In the genomic region with DNA sequence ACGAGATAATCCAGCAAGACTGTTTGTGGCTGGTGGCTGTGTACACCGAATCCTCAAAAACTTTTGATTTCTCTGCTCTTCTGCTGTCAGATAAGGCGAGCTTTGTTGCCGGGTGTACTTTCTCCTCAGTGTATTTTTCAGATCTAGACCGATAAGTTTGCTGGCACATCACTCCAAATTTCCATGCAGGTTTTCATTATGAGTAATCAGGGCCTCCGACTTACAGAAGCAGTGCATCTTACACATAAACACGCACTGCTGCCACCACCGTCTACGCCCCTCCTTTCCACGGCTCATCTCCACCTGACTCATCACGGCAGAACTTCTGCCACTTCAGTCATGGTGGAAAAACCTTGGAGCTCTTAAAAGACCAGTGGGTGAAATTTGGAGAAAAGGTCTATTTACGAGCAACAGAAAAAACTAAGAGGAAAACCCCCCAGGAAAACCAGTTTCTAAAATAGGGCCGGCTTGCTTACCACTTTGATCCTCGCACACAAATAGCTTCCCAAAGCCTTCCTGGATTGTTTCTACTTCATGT, we compare ENCODE assay signal across 9 cellular contexts. TPM values are rescaled to one million over a fixed set of nuclear protein-coding genes. Genes with fewer than 3 reads are reported as not detected.
DNase-seq lines count a peak whose midpoint lies in the region; ATAC-seq, FAIRE-seq and TF ChIP-seq lines count a peak whose summit lies in the region.
"Had no signal": no experiment of that assay in that cellular context is flagged by ENCODE, and none has a peak within 500 bp of the region (broad histone marks: within the 10 kb centered on the region; RNA-seq: fewer than 3 reads in every experiment).

No MANE protein-coding gene starts in this region.

- H3K36me3 Mint-ChIP-seq in endodermal cell (ENCODE audit: low read depth) = peaks cover 56% of the 10 kb centered on the region

- H3K36me3 ChIP-seq in hepatocyte (replicated peaks; ENCODE audit: insufficient read depth, low read depth) = no peaks in the 10 kb centered on the region
- peaks cover 4% of the 10 kb centered on the region for H3K36me3 ChIP-seq in H7 (replicated peaks; ENCODE audit: control insufficient read depth, insufficient read depth, low read length)
- peaks cover 69% of the 10 kb centered on the region for H3K36me3 ChIP-seq in endodermal cell (ENCODE audit: control insufficient read depth, insufficient read depth, low read length)

- peak; percentile 90 for FAIRE-seq in GM19239 (lab: Jason Lieb, UNC)

- no peaks in the 10 kb centered on the region for H3K27me3 Mint-ChIP-seq in endodermal cell (ENCODE audit: insufficient read depth)

- no peak overlapping the region for H3K9ac ChIP-seq in endodermal cell (ENCODE audit: extremely low read depth, low read length, poor library complexity, severe bottlenecking)

- no peaks in the 10 kb centered on the region for H3K9me3 ChIP-seq in hepatocyte (ENCODE audit: low read depth)
- peaks cover 15% of the 10 kb centered on the region for H3K9me3 ChIP-seq in endodermal cell (ENCODE audit: control insufficient read depth, low read length)
- H3K9me3 ChIP-seq: thoracic aorta had no signal

- no peak overlapping the region for H3K4me3 ChIP-seq in hepatocyte
- no peak overlapping the region for H3K4me3 ChIP-seq in H7 (ENCODE audit: insufficient read depth, low read depth, low read length)
- no peak overlapping the region for H3K4me3 ChIP-seq in endodermal cell (ENCODE audit: low read length)
- H3K4me3 ChIP-seq: thoracic aorta had no signal

- H3K79me2 ChIP-seq in hepatocyte = peaks cover 64% of the 10 kb centered on the region

- WGBS in hepatocyte (ENCODE audit: low lambda C conversion rate, missing lambda C conversion rate) = 91% methylated on average over 14 of the region's 14 CpGs
- 93 to 96% methylated on average over 12 to 14 of the region's 14 CpGs for WGBS in endodermal cell (ENCODE audit: insufficient coverage in 1 of 2, insufficient read length in 1 of 2), 2 experiments

- no peaks in the 10 kb centered on the region for H3K27me3 ChIP-seq in hepatocyte
- no peaks in the 10 kb centered on the region for H3K27me3 ChIP-seq in H7 (ENCODE audit: control insufficient read depth, insufficient read depth, low read length)
- H3K27me3 ChIP-seq in endodermal cell (ENCODE audit: control insufficient read depth, insufficient read depth, low read length, poor library complexity, severe bottlenecking) = no peaks in the 10 kb centered on the region

- no peak overlapping the region for H3K4me3 Mint-ChIP-seq in endodermal cell

- no peak overlapping the region for H3K27ac Mint-ChIP-seq in endodermal cell

- no peaks in the 10 kb centered on the region for H3K4me1 ChIP-seq in hepatocyte (ENCODE audit: insufficient read depth)
- H3K4me1 ChIP-seq in endodermal cell (ENCODE audit: control insufficient read depth, insufficient read depth, low read length) = peaks cover 6% of the 10 kb centered on the region

- no peak overlapping the region for H3K4me2 ChIP-seq in hepatocyte

- H3K4me1 Mint-ChIP-seq in endodermal cell = peaks cover 10% of the 10 kb centered on the region

- TF ChIP-seq CTCF in hepatocyte (IDR thresholded peaks at IDR 0.05; ENCODE audit: poor library complexity) (no peak), endodermal cell (conservative IDR thresholded peaks at IDR 0.05) (no peak)

- peaks cover 8% of the 10 kb centered on the region for H3K9me3 Mint-ChIP-seq in endodermal cell

- no peaks in the 10 kb centered on the region for H3K9me2 ChIP-seq in hepatocyte (replicated peaks; ENCODE audit: insufficient read depth)

- peak; percentile 84 for ATAC-seq in HG03432 (IDR thresholded peaks at IDR 0.05; ENCODE audit: unreplicated experiment)

- DNase-seq in GM19239 (ENCODE audit: insufficient read length, low spot score) = no peak
- peak; percentile 36 for DNase-seq in activated T-cell treated with anti-CD3 and anti-CD28 coated beads for 1 hour (ENCODE audit: low read depth)
- DNase-seq in hepatocyte (ENCODE audit: low spot score) = peak; percentile 37
- DNase-seq in NCI-H1436 treated with DMSO at 0.1 percent for 48 hours (lab: John Stamatoyannopoulos, UW) = no peak
- DNase-seq in H7 = no peak
- DNase-seq in SIG-M5 treated with dmso at 0.1 percent for 504 hours (lab: John Stamatoyannopoulos, UW; ENCODE audit: unreplicated experiment) = no peak
- no peak for DNase-seq in endodermal cell

- H4K20me1 ChIP-seq in hepatocyte (ENCODE audit: insufficient read depth, poor library complexity, severe bottlenecking) = peaks cover 10% of the 10 kb centered on the region

- no peak overlapping the region for H2AFZ ChIP-seq in hepatocyte

- H3K27ac ChIP-seq in hepatocyte (peak overlapping the region; percentile 51), endodermal cell (ENCODE audit: low read depth, low read length) (no peak overlapping the region)
- H3K27ac ChIP-seq: thoracic aorta had no signal

RNA-seq across cellular contexts. Expression of gene ZBTB21, which starts 7.7 kb away (rescaled TPM):
- total RNA-seq in hepatocyte (13.8 and 21.5 TPM in 2 replicates), endodermal cell (10 to 100 TPM; 17.3 to 23.1 TPM)
- 6.0 and 8.1 TPM in 2 replicates for polyA plus RNA-seq in hepatocyte
- total RNA-seq in H7 (2014; rRNA removed; shearing (Covaris generic)) = 10.2 and 12.1 TPM in 2 replicates
- 14.0 TPM for polyA plus RNA-seq in endodermal cell (2013, experiment 1 of 2)
- polyA plus RNA-seq in endodermal cell (2013, experiment 2 of 2) = 14.4 TPM

RNA-seq across cellular contexts. Expression of gene C2CD2, which starts 48.7 kb away (rescaled TPM):
- total RNA-seq in hepatocyte = 8.6 and 13.9 TPM in 2 replicates
- polyA plus RNA-seq in hepatocyte = 6.4 and 7.3 TPM in 2 replicates
- 9.8 and 12.5 TPM in 2 replicates for total RNA-seq in H7 (2014; rRNA removed; shearing (Covaris generic))
- 10 to 100 TPM; 26.3 to 28.7 TPM for total RNA-seq in endodermal cell
- polyA plus RNA-seq in endodermal cell (2013, experiment 1 of 2) = 8.9 TPM
- polyA plus RNA-seq in endodermal cell (2013, experiment 2 of 2) = 7.2 TPM

Comparison
In these comparisons a context has a peak if more than half of its experiments do, and no peak if none do; other contexts are left out.
1. DNase-seq: peak in activated T-cell treated with anti-CD3 and anti-CD28 coated beads for 1 hour (single experiment) and hepatocyte (single experiment); none in GM19239 (single experiment), NCI-H1436 treated with DMSO at 0.1 percent for 48 hours (single experiment), H7 (single experiment), SIG-M5 treated with dmso at 0.1 percent for 504 hours (single experiment) and endodermal cell (single experiment).